Comparison of ENCODE assay signal across 8 cellular contexts in genomic region chr22:29837780-29838598, GRCh38. TPM values are rescaled to one million over a fixed set of nuclear protein-coding genes. Genes with fewer than 3 reads are reported as not detected.
DNase-seq lines count a peak whose midpoint lies in the region; ATAC-seq and TF ChIP-seq lines count a peak whose summit lies in the region.

Gene ASCC2, minus strand, starts transcription at chr22:29838274. Its CDS starts 5,949 bp downstream, at chr22:29832325.

- peaks cover 1% of the 10 kb centered on the region for H3K36me3 ChIP-seq in OCI-LY3 (replicated peaks; ENCODE audit: low read depth, low read length)

- peak within 1 kb of the TSS; percentile 89 for H3K4me2 ChIP-seq in OCI-LY3 (ENCODE audit: low read length)

- H3K4me3 ChIP-seq in OCI-LY3 (ENCODE audit: low read length) = peak within 1 kb of the TSS; percentile 94

- DNase-seq in D341Med (ENCODE audit: low spot score) = peak; percentile 99
- peak; percentile 96 for DNase-seq in HuH-7 (ENCODE audit: low spot score)
- peak; percentile 98 for DNase-seq in activated T-cell treated with anti-CD3 and anti-CD28 coated beads for 1 hour (ENCODE audit: low read depth)
- DNase-seq in endothelial cell (ENCODE audit: low spot score) = peak; percentile 96
- DNase-seq in mesothelial cell of epicardium (ENCODE audit: low spot score in 2 of 2, unreplicated experiment in 2 of 2) = peak; percentile 96 to 97
- DNase-seq in stimulated activated CD8-positive, alpha-beta memory T cell treated with anti-CD3 and anti-CD28 coated beads, Interleukin-15, amount 100 ng/mL, for 48 hours (ENCODE audit: low read depth in 2 of 2) = peak; percentile 99

- H4K20me1 ChIP-seq in OCI-LY3 (ENCODE audit: insufficient read depth, low read length) = no peaks in the 10 kb centered on the region

- peak within 1 kb of the TSS; percentile 97 for H2AFZ ChIP-seq in OCI-LY3 (ENCODE audit: low read depth, low read length)

- H3K9ac ChIP-seq in OCI-LY3 (ENCODE audit: low read length) = peak within 1 kb of the TSS; percentile 76

- peak within 1 kb of the TSS; percentile 31; the same call in 1 of the 2 replicates for H3K27ac ChIP-seq in OCI-LY3 (ENCODE audit: low read length)

- H3K4me1 Mint-ChIP-seq in endothelial cell (ENCODE audit: unreplicated experiment) (peaks cover 38% of the 10 kb centered on the region), mesothelial cell of epicardium (peaks cover 19% of the 10 kb centered on the region)

- H3K4me3 Mint-ChIP-seq in endothelial cell (ENCODE audit: unreplicated experiment) (peak within 1 kb of the TSS; percentile 95), mesothelial cell of epicardium (peak within 1 kb of the TSS; percentile 89)

- no peak for TF ChIP-seq CTCF in OCI-LY3 (IDR thresholded peaks at IDR 0.05; ENCODE audit: low read depth, low read length)
- no peak for TF ChIP-seq CTCF in endothelial cell (IDR thresholded peaks at IDR 0.05; ENCODE audit: unreplicated experiment)
- no peak for TF ChIP-seq CTCF in mesothelial cell of epicardium (IDR thresholded peaks at IDR 0.05; ENCODE audit: unreplicated experiment)

- peaks cover 14% of the 10 kb centered on the region for H3K4me1 ChIP-seq in OCI-LY3 (ENCODE audit: low read length)

- H3K36me3 Mint-ChIP-seq in endothelial cell (ENCODE audit: low read depth, unreplicated experiment) = peaks cover 3% of the 10 kb centered on the region
- peaks cover 8% of the 10 kb centered on the region for H3K36me3 Mint-ChIP-seq in mesothelial cell of epicardium

- H3K27me3 Mint-ChIP-seq in endothelial cell (ENCODE audit: unreplicated experiment) = peaks cover 2% of the 10 kb centered on the region
- no peaks in the 10 kb centered on the region for H3K27me3 Mint-ChIP-seq in mesothelial cell of epicardium (ENCODE audit: low read depth)

- H3K9me3 Mint-ChIP-seq in endothelial cell (ENCODE audit: unreplicated experiment) (no peaks in the 10 kb centered on the region), mesothelial cell of epicardium (no peaks in the 10 kb centered on the region)

- peaks cover 18% of the 10 kb centered on the region for H3K79me2 ChIP-seq in OCI-LY3 (ENCODE audit: low read length)

- peak; percentile 93 for ATAC-seq in GM21515 (IDR thresholded peaks at IDR 0.05; ENCODE audit: unreplicated experiment)

- no peaks in the 10 kb centered on the region for H3K9me3 ChIP-seq in OCI-LY3 (ENCODE audit: insufficient read depth, low read length)

- no peaks in the 10 kb centered on the region for H3K27me3 ChIP-seq in OCI-LY3 (ENCODE audit: low read depth, low read length)

- H3K27ac Mint-ChIP-seq in endothelial cell (ENCODE audit: unreplicated experiment) (peak within 1 kb of the TSS; percentile 88), mesothelial cell of epicardium (peak within 1 kb of the TSS; percentile 92)

RNA-seq across cellular contexts. Expression of gene ASCC2, which starts in this region (rescaled TPM):
- total RNA-seq in endothelial cell (ENCODE audit: unreplicated experiment) (85.5 TPM), mesothelial cell of epicardium (53.4 to 58.2 TPM (median 57.1 TPM) in 3 replicates)

Comparison
In these comparisons a context has a peak if more than half of its experiments do, and no peak if none do; other contexts are left out.
1. Peak in every context shown above with its lines: DNase-seq, ATAC-seq, H3K4me3 ChIP-seq and H3K27ac ChIP-seq.